ENCODE assay signal across 33 cellular contexts in the genomic region with DNA sequence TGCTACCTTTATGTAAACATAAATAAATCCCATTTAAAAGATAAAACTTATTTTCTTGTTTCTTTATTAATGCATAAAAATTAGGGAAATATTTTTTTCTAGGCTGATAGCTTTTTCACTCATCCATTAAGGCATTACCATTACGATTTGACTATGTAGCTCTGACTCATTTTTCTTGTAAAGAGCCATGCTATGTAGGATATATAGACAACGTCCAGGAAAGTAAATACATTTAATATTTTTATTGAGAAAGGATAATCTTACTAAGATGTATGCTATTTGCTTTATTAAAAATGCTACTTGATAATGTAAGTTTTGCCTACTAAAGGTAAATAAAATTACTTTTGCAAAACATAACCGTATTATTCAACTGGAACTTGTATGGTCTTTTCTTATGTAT.
"Had no signal": no experiment of that assay in that cellular context is flagged by ENCODE, and none has a peak within 500 bp of the region (broad histone marks: within the 10 kb centered on the region; RNA-seq: fewer than 3 reads in every experiment).

No MANE protein-coding gene starts in this region.

- H3K9me3 ChIP-seq: body of pancreas had no signal

- H3K27ac ChIP-seq: adrenal gland, ascending aorta, body of pancreas, brain microvascular endothelial cell, breast epithelium, cardiac muscle cell had no signal

- ATAC-seq: activated naive CD4-positive, alpha-beta T cell treated with anti-CD3 and anti-CD28 coated beads, Interleukin-2, amount 50 U/mL, for 72 hours; activated naive CD8-positive, alpha-beta T cell treated with anti-CD3 and anti-CD28 coated beads, Interleukin-2, amount 50 U/mL, for 24 hours; activated T-cell treated with anti-CD3 and anti-CD28 coated beads, Interleukin-2, amount 50 U/mL, for 4 hours; activated T-cell treated with anti-CD3 and anti-CD28 coated beads, Interleukin-2, amount 50 U/mL, for 72 hours; activated T-helper 17 cell treated with anti-CD3 and anti-CD28 coated beads, Interleukin-2, amount 50 U/mL, for 72 hours; body of pancreas had no signal

- H3K36me3 ChIP-seq: adrenal gland, ascending aorta, brain microvascular endothelial cell, breast epithelium, cardiac muscle cell had no signal

- FAIRE-seq: astrocyte, bronchial epithelial cell had no signal

- H3K4me1 ChIP-seq: adrenal gland, ascending aorta, body of pancreas, breast epithelium had no signal

- DNase-seq: activated effector memory CD4-positive, alpha-beta T cell treated with anti-CD3 and anti-CD28 coated beads, Interleukin-2, amount 50 U/mL, for 16 hours; activated effector memory CD4-positive, alpha-beta T cell treated with Interleukin-2 at 50 U/mL for 16 hours; activated gamma-delta T cell; activated gamma-delta T cell treated with Interleukin-2 at 50 U/mL for 16 hours; activated naive CD4-positive, alpha-beta T cell; activated naive CD4-positive, alpha-beta T cell treated with anti-CD3 and anti-CD28 coated beads for 36 hours; activated naive CD4-positive, alpha-beta T cell treated with anti-CD3 and anti-CD28 coated beads, Interleukin-2, amount 10 ng/mL, durations not matched to agents 7 days and 5 days; activated naive CD4-positive, alpha-beta T cell treated with anti-CD3 and anti-CD28 coated beads, Interleukin-2, amount 50 U/mL, for 16 hours; activated naive CD4-positive, alpha-beta T cell treated with Interleukin-2 at 50 U/mL for 16 hours; activated naive CD8-positive, alpha-beta T cell treated with anti-CD3 and anti-CD28 coated beads for 36 hours; activated naive CD8-positive, alpha-beta T cell treated with anti-CD3 and anti-CD28 coated beads, Interleukin-2, amount 10 ng/mL, durations not matched to agents 7 days and 5 days; activated naive CD8-positive, alpha-beta T cell treated with anti-CD3 and anti-CD28 coated beads, Interleukin-2, amount 50 U/mL, for 24 hours; activated T-cell treated with anti-CD3 and anti-CD28 coated beads, Interleukin-2, amount 50 U/mL, for 1 hour; activated T-cell treated with anti-CD3 and anti-CD28 coated beads, Interleukin-2, amount 50 U/mL, for 24 hours; activated T-cell treated with anti-CD3 and anti-CD28 coated beads, Interleukin-2, amount 50 U/mL, for 4 hours; activated T-cell treated with anti-CD3 and anti-CD28 coated beads, Interleukin-2, amount 50 U/mL, for 72 hours; adrenal gland; amniotic stem cell; amygdala; anterior cingulate cortex; aorta; body of pancreas; brain microvascular endothelial cell; caudate nucleus; central memory CD4-positive, alpha-beta T cell; cerebellar nuclear complex had no signal

- H3K4me3 ChIP-seq: adrenal gland, ascending aorta, body of pancreas, breast epithelium, cardiac muscle cell had no signal

- H3K27me3 ChIP-seq: adrenal gland, ascending aorta, body of pancreas, brain microvascular endothelial cell, breast epithelium, cardiac muscle cell had no signal
